8 cellular contexts compared by ENCODE assay signal in the genomic region with DNA sequence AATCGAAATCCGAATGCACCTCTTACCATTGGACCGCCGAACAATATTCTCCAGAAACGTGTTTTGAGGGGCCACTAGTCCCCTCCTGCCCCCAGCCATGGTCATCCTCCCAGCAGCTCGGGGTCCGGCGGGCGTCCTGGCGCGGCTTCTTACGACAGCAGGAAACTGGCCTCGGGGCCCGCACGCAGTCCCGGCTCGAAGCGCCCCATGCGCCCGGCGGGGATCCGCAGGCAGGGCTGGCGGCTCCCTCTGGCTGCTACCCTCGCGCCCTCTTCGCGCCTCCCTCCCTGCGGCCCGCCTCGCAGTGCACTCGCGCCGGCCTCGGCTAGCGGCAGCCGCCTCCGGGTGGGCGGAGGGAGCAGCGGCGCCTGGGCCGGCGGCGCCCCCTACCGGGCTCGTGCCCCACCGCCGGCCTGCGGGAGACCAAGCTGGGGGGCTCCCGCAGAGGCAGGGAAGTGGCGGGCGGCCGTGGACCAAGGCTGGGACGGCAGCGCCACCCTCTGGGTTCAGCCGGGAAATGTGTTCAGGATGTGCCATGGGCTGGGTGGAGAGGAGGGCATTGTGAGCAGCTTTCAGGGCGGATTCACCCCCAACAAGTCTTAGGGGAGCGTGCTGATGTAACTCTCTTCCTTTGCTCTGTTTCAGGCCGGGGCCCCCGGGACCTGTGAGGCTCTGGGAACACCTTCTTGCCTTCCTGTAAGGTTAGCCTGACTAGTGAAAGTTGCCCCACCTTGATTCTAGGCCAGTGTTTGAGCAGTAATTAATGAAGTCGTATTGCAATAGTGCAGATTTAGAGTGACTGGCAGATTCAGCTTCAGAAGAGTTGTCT. TPM values are rescaled to one million over a fixed set of nuclear protein-coding genes. Genes with fewer than 3 reads are reported as not detected.
A peak's percentile ranks its signal among the peaks of the same experiment; 100 is the strongest.
DNase-seq lines count a peak whose midpoint lies in the region; ATAC-seq and TF ChIP-seq lines count a peak whose summit lies in the region.

TSS of gene KCNH1 (minus strand) at position 308 of the 829 bp plus-strand sequence. CDS start at position 105, 203 bp downstream.

- ATAC-seq in GM21360 (IDR thresholded peaks at IDR 0.05; ENCODE audit: unreplicated experiment): peak; percentile 97

- peak; percentile 78 for TF ChIP-seq CTCF in epithelial cell of proximal tubule (conservative IDR thresholded peaks at IDR 0.05; ENCODE audit: low read depth, low read length)

- peak within 1 kb of the TSS; percentile 60 for H3K4me3 ChIP-seq in epithelial cell of proximal tubule (ENCODE audit: low read depth, low read length)

- DNase-seq in COR-L47 (lab: John Stamatoyannopoulos, UW): peak; percentile 85
- DNase-seq in HS-27A (ENCODE audit: low read depth): peak; percentile 72
- DNase-seq in NOMO-1 treated with dmso at 0.1 percent for 144 hours (lab: John Stamatoyannopoulos, UW; ENCODE audit: unreplicated experiment): peak; percentile 75
- peak; percentile 61 for DNase-seq in activated T-cell treated with anti-CD3 and anti-CD28 coated beads for 4 hours
- no peak for DNase-seq in epithelial cell of proximal tubule (ENCODE audit: low read depth)
- DNase-seq in myocyte (ENCODE audit: low read depth): peak; percentile 90
- DNase-seq in stimulated activated CD8-positive, alpha-beta memory T cell treated with anti-CD3 and anti-CD28 coated beads, Interleukin-7, amount 100 ng/mL, for 1 hour (ENCODE audit: low read depth in 2 of 2): peak; percentile 54 to 59

RNA-seq across cellular contexts. Expression of gene KCNH1, which starts in this region (rescaled TPM):
- total RNA-seq in epithelial cell of proximal tubule: 6.9 and 10.1 TPM in 2 replicates
- total RNA-seq in myocyte: 9.3 and 10.3 TPM in 2 replicates
- polyA plus RNA-seq in myocyte (2012): 14.6 TPM
